In the genomic region with DNA sequence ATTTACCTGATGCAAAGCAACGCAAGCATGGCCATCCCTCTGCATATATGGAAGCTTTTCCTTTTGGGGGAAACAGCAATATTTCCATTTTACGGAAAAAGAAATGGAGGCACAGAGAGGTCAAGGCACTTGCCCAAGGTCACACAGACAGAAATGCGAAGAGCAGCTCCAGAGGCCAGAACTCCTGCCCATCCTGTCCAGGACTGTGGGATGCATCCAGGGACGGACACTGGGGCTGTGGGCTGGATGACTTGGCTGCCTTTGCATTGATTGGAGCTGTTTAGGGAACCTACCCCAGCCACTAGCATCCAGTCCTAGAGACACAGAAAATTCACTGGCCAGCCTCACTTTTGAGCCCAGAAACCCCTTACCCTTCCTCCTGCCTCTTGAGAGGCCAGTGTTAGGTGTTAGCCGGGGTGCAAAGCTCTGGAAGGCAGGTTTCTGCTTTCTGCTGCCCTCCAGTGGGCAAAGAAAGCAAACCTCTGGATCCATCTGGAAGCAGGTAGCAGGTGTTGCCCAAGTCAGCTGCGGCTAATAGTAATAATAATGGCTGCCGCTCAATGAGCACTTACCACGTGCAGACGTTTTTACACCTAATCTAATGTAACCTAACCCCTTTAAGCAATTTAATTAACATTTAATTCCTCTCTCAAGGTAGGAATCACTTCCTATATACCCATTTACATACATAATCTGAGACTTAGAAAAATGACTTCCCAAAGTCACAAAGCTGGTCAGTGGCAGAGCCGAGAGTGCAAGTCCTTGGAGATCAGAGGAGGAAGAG, we compare ENCODE assay signal across 1 cellular context.
TF ChIP-seq lines count a peak whose summit lies in the region.

No MANE protein-coding gene starts in this region.

TF ChIP-seq in WTC11, 78 proteins besides CTCF, POLR2A, EP300 and RAD21 (continued from another document):
- TF ChIP-seq, protein P1, sequence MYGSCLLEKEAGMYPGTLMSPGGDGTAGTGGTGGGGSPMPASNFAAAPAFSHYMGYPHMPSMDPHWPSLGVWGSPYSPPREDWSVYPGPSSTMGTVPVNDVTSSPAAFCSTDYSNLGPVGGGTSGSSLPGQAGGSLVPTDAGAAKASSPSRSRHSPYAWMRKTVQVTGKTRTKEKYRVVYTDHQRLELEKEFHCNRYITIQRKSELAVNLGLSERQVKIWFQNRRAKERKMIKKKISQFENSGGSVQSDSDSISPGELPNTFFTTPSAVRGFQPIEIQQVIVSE (CRISPR knock-in tag; IDR thresholded peaks at IDR 0.05; ENCODE audit: borderline replicate concordance) = no peak
- no peak for TF ChIP-seq ZNF671 (CRISPR knock-in tag; IDR thresholded peaks at IDR 0.05)
- TF ChIP-seq GRHL2 (CRISPR knock-in tag; IDR thresholded peaks at IDR 0.05; ENCODE audit: insufficient replicate concordance, severe bottlenecking) = no peak
- no peak for TF ChIP-seq PRRX2 (CRISPR knock-in tag; IDR thresholded peaks at IDR 0.05)
- TF ChIP-seq FOXP1 (CRISPR knock-in tag; IDR thresholded peaks at IDR 0.05; ENCODE audit: borderline replicate concordance) = 0 out of 2 replicates have a peak, but pooled peaks have one; percentile 15
- no peak for TF ChIP-seq JUN (CRISPR knock-in tag; IDR thresholded peaks at IDR 0.05)
- TF ChIP-seq, protein P2, sequence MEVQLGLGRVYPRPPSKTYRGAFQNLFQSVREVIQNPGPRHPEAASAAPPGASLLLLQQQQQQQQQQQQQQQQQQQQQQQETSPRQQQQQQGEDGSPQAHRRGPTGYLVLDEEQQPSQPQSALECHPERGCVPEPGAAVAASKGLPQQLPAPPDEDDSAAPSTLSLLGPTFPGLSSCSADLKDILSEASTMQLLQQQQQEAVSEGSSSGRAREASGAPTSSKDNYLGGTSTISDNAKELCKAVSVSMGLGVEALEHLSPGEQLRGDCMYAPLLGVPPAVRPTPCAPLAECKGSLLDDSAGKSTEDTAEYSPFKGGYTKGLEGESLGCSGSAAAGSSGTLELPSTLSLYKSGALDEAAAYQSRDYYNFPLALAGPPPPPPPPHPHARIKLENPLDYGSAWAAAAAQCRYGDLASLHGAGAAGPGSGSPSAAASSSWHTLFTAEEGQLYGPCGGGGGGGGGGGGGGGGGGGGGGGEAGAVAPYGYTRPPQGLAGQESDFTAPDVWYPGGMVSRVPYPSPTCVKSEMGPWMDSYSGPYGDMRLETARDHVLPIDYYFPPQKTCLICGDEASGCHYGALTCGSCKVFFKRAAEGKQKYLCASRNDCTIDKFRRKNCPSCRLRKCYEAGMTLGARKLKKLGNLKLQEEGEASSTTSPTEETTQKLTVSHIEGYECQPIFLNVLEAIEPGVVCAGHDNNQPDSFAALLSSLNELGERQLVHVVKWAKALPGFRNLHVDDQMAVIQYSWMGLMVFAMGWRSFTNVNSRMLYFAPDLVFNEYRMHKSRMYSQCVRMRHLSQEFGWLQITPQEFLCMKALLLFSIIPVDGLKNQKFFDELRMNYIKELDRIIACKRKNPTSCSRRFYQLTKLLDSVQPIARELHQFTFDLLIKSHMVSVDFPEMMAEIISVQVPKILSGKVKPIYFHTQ (CRISPR knock-in tag; IDR thresholded peaks at IDR 0.05) = no peak
- TF ChIP-seq EMX1 (CRISPR knock-in tag; IDR thresholded peaks at IDR 0.05) = no peak
TF ChIP-seq in WTC11: peak in this region for 5.
